ENCODE assay signal across 16 cellular contexts in the genomic region with DNA sequence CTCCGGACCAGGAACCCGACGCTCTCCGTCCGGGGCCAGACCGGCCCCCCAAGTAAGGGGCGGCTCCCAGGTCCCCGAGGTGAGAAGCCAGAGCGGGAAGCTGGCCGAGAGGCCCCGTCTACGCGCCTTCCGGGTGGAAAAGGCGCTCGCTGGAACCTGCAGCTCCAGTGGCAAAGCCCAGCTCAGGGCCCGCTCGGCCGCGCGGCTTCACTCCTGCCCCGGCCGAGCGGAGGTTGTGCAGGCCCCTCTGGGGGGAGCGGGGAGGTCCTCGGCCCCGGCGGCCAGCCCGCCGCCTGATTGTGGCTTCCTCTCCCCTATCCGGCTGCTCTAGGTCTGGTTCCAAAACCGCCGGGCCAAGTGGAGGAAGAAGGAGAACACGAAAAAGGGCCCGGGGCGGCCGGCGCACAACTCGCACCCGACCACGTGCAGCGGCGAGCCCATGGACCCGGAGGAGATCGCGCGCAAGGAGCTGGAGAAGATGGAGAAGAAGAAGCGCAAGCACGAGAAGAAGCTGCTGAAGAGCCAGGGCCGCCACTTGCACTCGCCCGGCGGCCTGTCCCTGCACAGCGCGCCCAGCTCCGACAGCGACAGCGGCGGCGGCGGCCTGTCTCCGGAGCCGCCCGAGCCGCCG. TPM values are rescaled to one million over a fixed set of nuclear protein-coding genes. Genes with fewer than 3 reads are reported as not detected.
DNase-seq lines count a peak whose midpoint lies in the region; ATAC-seq and TF ChIP-seq lines count a peak whose summit lies in the region.
"Had no signal": no experiment of that assay in that cellular context is flagged by ENCODE, and none has a peak within 500 bp of the region (broad histone marks: within the 10 kb centered on the region; RNA-seq: fewer than 3 reads in every experiment).

No MANE protein-coding gene starts in this region.

- H3K27ac ChIP-seq in PC-3 (ENCODE audit: low read length) (no peak overlapping the region), brain microvascular endothelial cell (no peak overlapping the region)
- H3K27ac ChIP-seq: ascending aorta, gastroesophageal sphincter had no signal

- H3K27me3 ChIP-seq in PC-3 (ENCODE audit: low read length) (peaks cover 80% of the 10 kb centered on the region), brain microvascular endothelial cell (replicated peaks) (peaks cover 70% of the 10 kb centered on the region)

- no peaks in the 10 kb centered on the region for H3K4me1 ChIP-seq in PC-3 (ENCODE audit: insufficient read depth, low read length)

- no peak for TF ChIP-seq CTCF in PC-3 (conservative IDR thresholded peaks at IDR 0.05; ENCODE audit: low read depth, low read length)
- no peak for TF ChIP-seq CTCF in brain microvascular endothelial cell (IDR thresholded peaks at IDR 0.05; ENCODE audit: low read depth, low read length, missing control alignments)

- no peak overlapping the region for H3K4me3 ChIP-seq in PC-3 (ENCODE audit: low read length)
- H3K4me3 ChIP-seq in brain microvascular endothelial cell (ENCODE audit: low read depth, low read length), result no peak overlapping the region
- H3K4me3 ChIP-seq: gastroesophageal sphincter had no signal

- no peaks in the 10 kb centered on the region for H3K9me2 ChIP-seq in PC-3 (replicated peaks; ENCODE audit: low read length)

- H2AFZ ChIP-seq in PC-3 (ENCODE audit: low read length), result no peak overlapping the region

- no peaks in the 10 kb centered on the region for H3F3A ChIP-seq in PC-3 (ENCODE audit: low read length, unreplicated experiment)

- H4K20me1 ChIP-seq in PC-3 (ENCODE audit: low read length), result no peaks in the 10 kb centered on the region

- H3K79me2 ChIP-seq in PC-3 (ENCODE audit: low read length), result no peaks in the 10 kb centered on the region

- no TSS peak for BruUV-seq in PC-3 (replicated peaks; lab: Mats Ljungman, UMichigan)

- in situ Hi-C loops in brain microvascular endothelial cell (cut with HindIII; ENCODE audit: low pct_ligation_motif_present, low sequenced_read_pairs), result no loop called here

- H3K9ac ChIP-seq in PC-3 (ENCODE audit: low read length), result no peak overlapping the region

- no peaks in the 10 kb centered on the region for H3K9me3 Mint-ChIP-seq in activated naive CD4-positive, alpha-beta T cell treated with anti-CD3 and anti-CD28 coated beads, Interleukin-2, amount 10 ng/mL, durations not matched to agents 7 days and 5 days
- no peaks in the 10 kb centered on the region for H3K9me3 Mint-ChIP-seq in effector memory CD8-positive, alpha-beta T cell
- no peaks in the 10 kb centered on the region for H3K9me3 Mint-ChIP-seq in stimulated activated effector memory CD8-positive, alpha-beta T cell treated with anti-CD3 and anti-CD28 coated beads, Interleukin-12 subunit alpha, Interleukin-12 subunit beta, amount 100 ng/mL, for 72 hours

- CTCF ChIA-PET in activated naive CD4-positive, alpha-beta T cell treated with anti-CD3 and anti-CD28 coated beads, Interleukin-2, amount 10 ng/mL, durations not matched to agents 7 days and 5 days (lab: Charles Lee), result interaction anchor here (0.8 kb wide), 1 partner anchor 9 kb away, joined by 3 read pairs; no protein-coding TSS in a partner anchor
- CTCF ChIA-PET in PC-3 (lab: Charles Lee), result no interaction called here

- H3K36me3 ChIP-seq in PC-3 (ENCODE audit: low read depth, low read length) (no peaks in the 10 kb centered on the region), brain microvascular endothelial cell (replicated peaks) (no peaks in the 10 kb centered on the region)
- H3K36me3 ChIP-seq: ascending aorta, gastroesophageal sphincter had no signal

- H3K4me2 ChIP-seq in PC-3 (ENCODE audit: low read length), result no peak overlapping the region

- no peaks in the 10 kb centered on the region for H3K9me3 ChIP-seq in PC-3 (ENCODE audit: low read length)
- H3K9me3 ChIP-seq: ascending aorta, gastroesophageal sphincter had no signal

- DNase-seq in activated naive CD4-positive, alpha-beta T cell treated with anti-CD3 and anti-CD28 coated beads, Interleukin-2, amount 10 ng/mL, durations not matched to agents 7 days and 5 days, result no peak
- DNase-seq in activated naive CD4-positive, alpha-beta T cell treated with anti-CD3 and anti-CD28 coated beads, Interleukin-2, amount 50 U/mL, for 16 hours, result no peak
- DNase-seq in PC-3 (no peak), brain microvascular endothelial cell (no peak), NCI-H2081 (lab: John Stamatoyannopoulos, UW) (no peak)
- DNase-seq in effector memory CD8-positive, alpha-beta T cell, result no peak
- DNase-seq in stimulated activated effector memory CD8-positive, alpha-beta T cell treated with anti-CD3 and anti-CD28 coated beads, Interleukin-12 subunit alpha, Interleukin-12 subunit beta, amount 100 ng/mL, for 72 hours (ENCODE audit: low spot score in 2 of 2), result no peak
- no peak for DNase-seq in NK-92 treated with Interleukin-12 subunit alpha and Interleukin-12 subunit beta, amount 100 ng/mL, for 24 hours (lab: John Stamatoyannopoulos, UW)
- DNase-seq: effector memory CD4-positive, alpha-beta T cell; NCI-H2029 treated with DMSO at 0.1 percent for 48 hours; OCI-M1; stimulated activated CD4-positive, alpha-beta T cell treated with anti-CD3 and anti-CD28 coated beads, Interleukin-2, amount 100 ng/mL, for 48 hours had no signal

- intact Hi-C loops in PC-3 (cut with micrococcal nuclease), result no loop called here

- peak overlapping the region; percentile 92 for H3K27ac Mint-ChIP-seq in activated naive CD4-positive, alpha-beta T cell treated with anti-CD3 and anti-CD28 coated beads, Interleukin-2, amount 10 ng/mL, durations not matched to agents 7 days and 5 days
- no peak overlapping the region for H3K27ac Mint-ChIP-seq in effector memory CD8-positive, alpha-beta T cell
- no peak overlapping the region for H3K27ac Mint-ChIP-seq in stimulated activated effector memory CD8-positive, alpha-beta T cell treated with anti-CD3 and anti-CD28 coated beads, Interleukin-12 subunit alpha, Interleukin-12 subunit beta, amount 100 ng/mL, for 72 hours

- peaks cover 4% of the 10 kb centered on the region for H3K36me3 Mint-ChIP-seq in activated naive CD4-positive, alpha-beta T cell treated with anti-CD3 and anti-CD28 coated beads, Interleukin-2, amount 10 ng/mL, durations not matched to agents 7 days and 5 days
- H3K36me3 Mint-ChIP-seq in effector memory CD8-positive, alpha-beta T cell (ENCODE audit: insufficient read depth), result peaks cover 51% of the 10 kb centered on the region
- H3K36me3 Mint-ChIP-seq in stimulated activated effector memory CD8-positive, alpha-beta T cell treated with anti-CD3 and anti-CD28 coated beads, Interleukin-12 subunit alpha, Interleukin-12 subunit beta, amount 100 ng/mL, for 72 hours, result peaks cover 35% of the 10 kb centered on the region

- peaks cover 13% of the 10 kb centered on the region for H3K4me1 Mint-ChIP-seq in activated naive CD4-positive, alpha-beta T cell treated with anti-CD3 and anti-CD28 coated beads, Interleukin-2, amount 10 ng/mL, durations not matched to agents 7 days and 5 days
- H3K4me1 Mint-ChIP-seq in effector memory CD8-positive, alpha-beta T cell (ENCODE audit: low read depth in 2 of 2), result peaks cover 15 to 18% of the 10 kb centered on the region in 2 donors
- peaks cover 24% of the 10 kb centered on the region for H3K4me1 Mint-ChIP-seq in stimulated activated effector memory CD8-positive, alpha-beta T cell treated with anti-CD3 and anti-CD28 coated beads, Interleukin-12 subunit alpha, Interleukin-12 subunit beta, amount 100 ng/mL, for 72 hours

- 0 out of 2 replicates have a peak, but pooled peaks have one; percentile 25 for ATAC-seq in PC-3
- no peak for ATAC-seq in effector memory CD8-positive, alpha-beta T cell (replicated peaks)
- ATAC-seq in stimulated activated effector memory CD8-positive, alpha-beta T cell treated with anti-CD3 and anti-CD28 coated beads, Interleukin-12 subunit alpha, Interleukin-12 subunit beta, amount 100 ng/mL, for 72 hours, result peak; percentile 21
- ATAC-seq: gastroesophageal sphincter had no signal

- peak overlapping the region; percentile 44 for H3K4me3 Mint-ChIP-seq in activated naive CD4-positive, alpha-beta T cell treated with anti-CD3 and anti-CD28 coated beads, Interleukin-2, amount 10 ng/mL, durations not matched to agents 7 days and 5 days
- H3K4me3 Mint-ChIP-seq in effector memory CD8-positive, alpha-beta T cell, result peak overlapping the region; percentile 56 to 57
- H3K4me3 Mint-ChIP-seq in stimulated activated effector memory CD8-positive, alpha-beta T cell treated with anti-CD3 and anti-CD28 coated beads, Interleukin-12 subunit alpha, Interleukin-12 subunit beta, amount 100 ng/mL, for 72 hours, result peak overlapping the region; percentile 29

- POLR2A ChIA-PET in PC-3 (lab: Charles Lee; ENCODE audit: unreplicated experiment), result no interaction called here

- H3K27me3 Mint-ChIP-seq in activated naive CD4-positive, alpha-beta T cell treated with anti-CD3 and anti-CD28 coated beads, Interleukin-2, amount 10 ng/mL, durations not matched to agents 7 days and 5 days, result peaks cover 89% of the 10 kb centered on the region
- H3K27me3 Mint-ChIP-seq in effector memory CD8-positive, alpha-beta T cell, result peaks cover 59 to 81% of the 10 kb centered on the region in 2 donors

RNA-seq across cellular contexts. Expression of gene UNCX, which starts 2.9 kb away (rescaled TPM):
- total RNA-seq in PC-3 (2014; rRNA removed), result not detected in 2 replicates
- total RNA-seq: ascending aorta; gastroesophageal sphincter; renal cortical epithelial cell; T-helper 2 cell treated with Interferon-gamma antibody and Interleukin-4, amounts not matched to agents 100 ng/mL and 5 ng/mL, for 36 hours had no signal
